ENCODE assay signal across 19 cellular contexts in genomic region chr12:102302553-102302952, GRCh38.
"Had no signal": no experiment of that assay in that cellular context is flagged by ENCODE, and none has a peak within 500 bp of the region (broad histone marks: within the 10 kb centered on the region; RNA-seq: fewer than 3 reads in every experiment).

No MANE protein-coding gene starts in this region.

- DNase-seq: activated CD4-positive, alpha-beta T cell treated with anti-CD3 and anti-CD28 coated beads, Interleukin-2, amount 10 ng/mL, durations not matched to agents 7 days and 5 days; activated CD4-positive, CD25-positive, alpha-beta regulatory T cell treated with anti-CD3 and anti-CD28 coated beads, Interleukin-2, amount 50 U/mL, for 72 hours; activated CD8-positive, alpha-beta memory T cell treated with anti-CD3 and anti-CD28 coated beads, Interleukin-2, amount 10 ng/mL, durations not matched to agents 7 days and 5 days; activated CD8-positive, alpha-beta T cell treated with anti-CD3 and anti-CD28 coated beads for 36 hours; activated gamma-delta T cell treated with Interleukin-2 at 50 U/mL for 16 hours; activated T-cell treated with anti-CD3 and anti-CD28 coated beads for 4 hours; aorta; central memory CD4-positive, alpha-beta T cell; effector memory CD4-positive, alpha-beta T cell; esophagus squamous epithelium; left colon; ovary; stimulated activated CD4-positive, alpha-beta T cell treated with anti-CD3 and anti-CD28 coated beads, Interleukin-4, amount 100 ng/mL, for 24 hours; stimulated activated naive CD4-positive, alpha-beta T cell treated with Interleukin-2 at 50 U/mL for 16 hours; tibial artery; WERI-Rb-1 had no signal

- ATAC-seq: activated CD8-positive, alpha-beta memory T cell treated with anti-CD3 and anti-CD28 coated beads, Interleukin-2, amount 10 ng/mL, durations not matched to agents 7 days and 5 days; activated CD8-positive, alpha-beta T cell treated with anti-CD3 and anti-CD28 coated beads for 36 hours; left colon; natural killer cell treated with Interleukin-12 subunit alpha and Interleukin-12 subunit beta and Interleukin-15 and Interleukin-18, amount 100 ng/mL, for 72 hours had no signal

- H3K36me3 ChIP-seq: esophagus squamous epithelium, neutrophil, ovary, prostate gland, tibial artery, WERI-Rb-1 had no signal

- H3K9me3 ChIP-seq: neutrophil, prostate gland had no signal

- H3K27ac ChIP-seq: esophagus squamous epithelium, neutrophil, ovary, prostate gland, tibial artery, WERI-Rb-1 had no signal

- H3K4me3 ChIP-seq: esophagus squamous epithelium, ovary, prostate gland, tibial artery had no signal

- H3K4me1 ChIP-seq: prostate gland had no signal

- H3K27me3 ChIP-seq: esophagus squamous epithelium, neutrophil, ovary, tibial artery had no signal
